8 cellular contexts compared by ENCODE assay signal in the genomic region with DNA sequence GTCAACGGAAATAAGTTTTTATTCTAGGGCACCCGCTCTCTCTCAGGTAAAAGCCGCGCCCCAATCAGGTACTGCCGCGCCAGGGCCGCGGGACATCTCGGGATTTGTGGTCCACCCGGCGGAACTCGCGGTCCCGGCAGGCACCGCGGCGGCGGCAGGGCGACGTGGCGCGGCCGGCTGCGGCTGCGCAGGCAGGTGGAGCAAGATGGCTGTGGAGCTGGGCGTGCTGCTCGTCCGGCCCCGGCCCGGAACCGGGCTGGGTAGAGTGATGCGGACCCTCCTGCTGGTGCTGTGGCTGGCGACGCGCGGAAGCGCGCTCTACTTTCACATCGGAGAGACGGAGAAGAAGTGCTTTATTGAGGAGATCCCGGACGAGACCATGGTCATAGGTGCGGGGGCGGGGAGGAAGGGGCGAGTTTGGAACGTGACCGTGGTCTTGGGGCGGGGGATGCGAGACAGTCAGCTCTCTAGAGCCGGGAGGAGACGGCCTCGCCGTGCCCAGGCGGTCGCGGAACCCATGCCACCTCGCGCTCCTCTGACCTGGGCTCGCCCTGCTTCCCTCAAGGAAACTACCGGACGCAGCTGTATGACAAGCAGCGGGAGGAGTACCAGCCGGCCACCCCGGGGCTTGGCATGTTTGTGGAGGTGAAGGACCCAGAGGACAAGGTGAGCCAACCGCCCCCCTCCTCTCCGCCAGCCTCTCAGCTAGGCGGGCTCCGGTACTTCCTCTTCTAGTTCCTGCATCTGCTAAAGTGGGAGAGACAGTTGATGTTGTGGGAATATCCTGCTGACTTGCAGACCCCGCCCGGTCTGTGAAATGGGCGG. TPM values are rescaled to one million over a fixed set of nuclear protein-coding genes. Genes with fewer than 3 reads are reported as not detected.
DNase-seq lines count a peak whose midpoint lies in the region; ATAC-seq and TF ChIP-seq lines count a peak whose summit lies in the region.

A gene (plus strand): TSS at position 194 of the 825 bp plus-strand sequence. CDS start 12 bp downstream, at position 206.

- peak within 1 kb of the TSS; percentile 80 for H3K9ac ChIP-seq in muscle layer of colon (ENCODE audit: low read length)

- in situ Hi-C loops in Panc1 (cut with HindIII; ENCODE audit: low pct_unique_long_range_greater_than_20kb, low sequenced_read_pairs), result loop anchor here (10.0 kb wide), 1 partner anchor 47 kb away; no protein-coding TSS in a partner anchor

- POLR2A ChIA-PET in Panc1 (lab: Charles Lee), result interaction anchor here (0.6 kb wide), 1 partner anchor 94 kb away, joined by 4 read pairs; no protein-coding TSS in a partner anchor

- BruUV-seq in Panc1 (replicated peaks; lab: Mats Ljungman, UMichigan), result no TSS peak

- CTCF ChIA-PET in Panc1 (lab: Charles Lee), result interaction anchor here (0.6 kb wide), 1 partner anchor 15 kb away, joined by 5 read pairs; no protein-coding TSS in a partner anchor

- intact Hi-C loops in Panc1 (cut with micrococcal nuclease; ENCODE audit: unreplicated experiment), result no loop called here

- DNase-seq in D341Med (ENCODE audit: low spot score) (peak; percentile 96), GM20000 (ENCODE audit: low spot score) (peak; percentile 93), HT1080 (ENCODE audit: low read depth) (peak; percentile 83), Panc1 (ENCODE audit: low read depth, low spot score) (no peak)
- DNase-seq in activated T-cell treated with anti-CD3 and anti-CD28 coated beads, Interleukin-2, amount 50 U/mL, for 48 hours, result peak; percentile 91 to 94
- peak; percentile 74 to 78 for DNase-seq in stimulated activated CD8-positive, alpha-beta memory T cell treated with anti-CD3 and anti-CD28 coated beads, Interleukin-7, amount 100 ng/mL, for 1 hour (ENCODE audit: low read depth in 2 of 2)

- H3K36me3 ChIP-seq in Panc1 (ENCODE audit: control insufficient read depth, insufficient read depth, low read length) (peaks cover 14% of the 10 kb centered on the region), muscle layer of colon (ENCODE audit: insufficient read depth, low read length) (peaks cover 34% of the 10 kb centered on the region)

- TF ChIP-seq CTCF in GM20000 (IDR thresholded peaks at IDR 0.05; ENCODE audit: extremely low read depth, missing control alignments), result no peak
- no peak for TF ChIP-seq CTCF in Panc1 (IDR thresholded peaks at IDR 0.05)

- H3K9me3 ChIP-seq in Panc1 (ENCODE audit: control insufficient read depth, insufficient read depth, low read depth, low read length) (no peaks in the 10 kb centered on the region), muscle layer of colon (ENCODE audit: low read length) (no peaks in the 10 kb centered on the region)

- ATAC-seq in Panc1 (peak; percentile 99), esophagus mucosa (peak; percentile 95)

- peaks cover 8% of the 10 kb centered on the region; the same call in 1 of the 2 replicates for H3K27me3 ChIP-seq in Panc1 (ENCODE audit: control insufficient read depth, insufficient read depth, low read length)
- peaks cover 0 to 6% of the 10 kb centered on the region in 2 donors for H3K27me3 ChIP-seq in muscle layer of colon (ENCODE audit: control insufficient read depth in 1 of 2, insufficient read depth in 2 of 2, low read length in 2 of 2)

- peak within 1 kb of the TSS; percentile 82 to 91 for H3K4me3 ChIP-seq in Panc1 (ENCODE audit: low read depth in 2 of 2, low read length in 2 of 2)
- peak within 1 kb of the TSS; percentile 88 to 92 for H3K4me3 ChIP-seq in muscle layer of colon (ENCODE audit: low read depth in 1 of 2, low read length in 2 of 2)

- H3K27ac ChIP-seq in Panc1 (ENCODE audit: low read length) (peak within 1 kb of the TSS; percentile 83), muscle layer of colon (ENCODE audit: low read depth, low read length) (peak within 1 kb of the TSS; percentile 85)

- H3K4me1 ChIP-seq in Panc1 (ENCODE audit: control insufficient read depth, insufficient read depth, low read length) (no peaks in the 10 kb centered on the region), muscle layer of colon (ENCODE audit: insufficient read depth, low read length) (peaks cover 20% of the 10 kb centered on the region)

RNA-seq across cellular contexts. Expression of the gene that starts here (rescaled TPM):
- 84.7 and 164 TPM in 2 replicates for total RNA-seq in HT1080 (2014; rRNA removed; shearing (Covaris generic))
- 235 and 271 TPM in 2 replicates for polyA plus RNA-seq in HT1080 (2015; cell fraction: cytosol; rRNA removed)
- polyA plus RNA-seq in HT1080 (2015; cell fraction: nucleus; rRNA removed), result 189 and 195 TPM in 2 replicates
- total RNA-seq in Panc1 (2021; ENCODE audit: unreplicated experiment) (293 TPM), esophagus mucosa (116 TPM)
- 393 TPM for polyA plus RNA-seq in Panc1 (2012; ENCODE audit: insufficient read length)
